8 cellular contexts compared by ENCODE assay signal in genomic region chr1:154974086-154974807, GRCh38. TPM values are rescaled to one million over a fixed set of nuclear protein-coding genes. Genes with fewer than 3 reads are reported as not detected.
DNase-seq lines count a peak whose midpoint lies in the region; ATAC-seq and TF ChIP-seq lines count a peak whose summit lies in the region.

Gene CKS1B, plus strand, starts transcription at chr1:154974681. Its CDS starts 65 bp downstream, at chr1:154974746.

- in situ Hi-C loops in GM13976 (cut with MboI; ENCODE audit: low sequenced_read_pairs, unreplicated experiment) = no loop called here

- peak in 3 of 4 donors; percentile 18 to 83 (median 44) for TF ChIP-seq POLR2A in upper lobe of left lung (IDR thresholded peaks at IDR 0.05)

- ATAC-seq in HG02840 (IDR thresholded peaks at IDR 0.05; ENCODE audit: low FRiP score, unreplicated experiment) (peak; percentile 81), heart right ventricle (peak; percentile 82 to 92 (median 89)), upper lobe of left lung (ENCODE audit: low FRiP score in 2 of 2) (peak; percentile 92 to 95)

- no peak for TF ChIP-seq EP300 in upper lobe of left lung (IDR thresholded peaks at IDR 0.05)

- 0% methylated on average over 49 of the region's 49 CpGs for WGBS in heart right ventricle, 2 donors
- 1% methylated on average over 47 to 49 of the region's 49 CpGs for WGBS in upper lobe of left lung, 2 donors

- H3K36me3 ChIP-seq in heart right ventricle (peaks cover 0 to 11% (median 4%) of the 10 kb centered on the region in 9 donors), upper lobe of left lung (peaks cover 0 to 3% (median 1%) of the 10 kb centered on the region in 4 donors)

- H3K27me3 ChIP-seq in heart right ventricle (no peaks in the 10 kb centered on the region), upper lobe of left lung (no peaks in the 10 kb centered on the region)

- H3K4me1 ChIP-seq in heart right ventricle (peaks cover 25 to 64% (median 50%) of the 10 kb centered on the region in 9 donors), upper lobe of left lung (peaks cover 36 to 52% (median 48%) of the 10 kb centered on the region in 4 donors)

- H3K27ac ChIP-seq in heart right ventricle (peak within 1 kb of the TSS; percentile 90 to 100 (median 96)), upper lobe of left lung (peak within 1 kb of the TSS; percentile 97 to 99 (median 98))

- intact Hi-C loops in heart right ventricle (cut with DNase I) (loop anchor here in 6 of 10 donors (2.0 to 10.0 kb wide), 5 partner anchors 27 to 88 kb away; partner anchors contain the start of genes ADAM15 (in 2 of the 6) and EFNA4 (in 2 of the 6)), posterior cingulate gyrus (cut with DNase I) (loop anchor here (10.0 kb wide), 1 partner anchor 419 kb away; the partner anchor contains the start of gene UBE2Q1)

- H3K9me3 ChIP-seq in heart right ventricle = no peaks in the 10 kb centered on the region
- no peaks in the 10 kb centered on the region for H3K9me3 ChIP-seq in upper lobe of left lung

- DNase-seq in GM13976 (ENCODE audit: low spot score) = peak; percentile 92
- DNase-seq in NCI-H1436 (lab: John Stamatoyannopoulos, UW) = peak; percentile 99
- peak; percentile 100 for DNase-seq in SW480 (ENCODE audit: low spot score)
- peak; percentile 100 for DNase-seq in amniotic epithelial cell (ENCODE audit: low read depth)
- peak; percentile 95 to 98 for DNase-seq in heart right ventricle
- peak; percentile 91 to 100 (median 96) for DNase-seq in posterior cingulate gyrus
- DNase-seq in upper lobe of left lung = peak; percentile 93 to 97

- H3K4me3 ChIP-seq in heart right ventricle = peak within 1 kb of the TSS; percentile 41 to 89 (median 66)
- H3K4me3 ChIP-seq in upper lobe of left lung = peak within 1 kb of the TSS; percentile 48 to 74 (median 63)

- TF ChIP-seq CTCF in GM13976 (IDR thresholded peaks at IDR 0.05; ENCODE audit: borderline replicate concordance, control extremely low read depth, extremely low read depth, insufficient read depth, missing control alignments) (no peak), heart right ventricle (IDR thresholded peaks at IDR 0.05) (peak in 1 of 9 donors; percentile 18), upper lobe of left lung (IDR thresholded peaks at IDR 0.05) (peak in 1 of 6 experiments; percentile 14)

RNA-seq across cellular contexts. Expression of gene CKS1B, which starts in this region (rescaled TPM):
- total RNA-seq in heart right ventricle (10 to 100 TPM; 10.9 to 30.9 (median 17.5) TPM), upper lobe of left lung (10 to 100 TPM in 5 of 6 donors, 1 to 10 TPM in 1; 9.9 to 31.1 (median 22.5) TPM)
- 10 to 100 TPM in 1 of 2 donors, 1 to 10 TPM in 1; 4.6 to 36.7 TPM for polyA plus RNA-seq in heart right ventricle

Comparison
In these comparisons a context has a peak if more than half of its experiments do, and no peak if none do; other contexts are left out.
1. Peak in every context shown above with its lines: DNase-seq, ATAC-seq, H3K4me3 ChIP-seq and H3K27ac ChIP-seq.